In genomic region chr3:150612494-150612893, GRCh38 we compare ENCODE assay signal across 18 cellular contexts. TPM values are rescaled to one million over a fixed set of nuclear protein-coding genes. Genes with fewer than 3 reads are reported as not detected.
DNase-seq lines count a peak whose midpoint lies in the region; ATAC-seq, FAIRE-seq and TF ChIP-seq lines count a peak whose summit lies in the region.
"Had no signal": no experiment of that assay in that cellular context is flagged by ENCODE, and none has a peak within 500 bp of the region (broad histone marks: within the 10 kb centered on the region; RNA-seq: fewer than 3 reads in every experiment).

No MANE protein-coding gene starts in this region.

- SMC1A ChIA-PET in GM12878 (lab: Charles Lee; ENCODE audit: uncharacterized antibody, unreplicated experiment), result interaction anchor here (0.6 to 2.3 kb wide), 6 partner anchors 9 to 149 kb away, joined by 3 to 6 read pairs (median 3); partner anchors contain the start of gene SELENOT

- TF ChIP-seq CTCF in HL-60 (IDR thresholded peaks at IDR 0.05; ENCODE audit: insufficient read depth, low read length) (no peak), GM12878 (IDR thresholded peaks at IDR 0.05 in 2 of 3, conservative IDR thresholded peaks at IDR 0.05 in 1 of 3; ENCODE audit: control insufficient read depth in 2 of 3, extremely low read depth in 1 of 3, insufficient read depth in 1 of 3, low read depth in 3 of 3, low read length in 3 of 3) (no peak), left lung (IDR thresholded peaks at IDR 0.05) (no peak)

- H3K27ac ChIP-seq in CD4-positive, CD25-positive, alpha-beta regulatory T cell (ENCODE audit: insufficient read depth, low read length, poor library complexity, severe bottlenecking), result peak overlapping the region; percentile 23
- H3K27ac ChIP-seq in HL-60 (replicated peaks) (0 out of 2 replicates have a peak overlapping the region, but pooled peaks have one; percentile 3), GM12878 (ENCODE audit: control insufficient read depth, insufficient read depth) (no peak overlapping the region), left lung (no peak overlapping the region)
- H3K27ac ChIP-seq: GM23248 had no signal

- no peaks in the 10 kb centered on the region for H3K27me3 Mint-ChIP-seq in activated CD4-positive, alpha-beta memory T cell treated with anti-CD3 and anti-CD28 coated beads, Interleukin-2, amount 10 ng/mL, durations not matched to agents 7 days and 5 days
- H3K27me3 Mint-ChIP-seq in activated CD4-positive, alpha-beta memory T cell treated with anti-CD3 and anti-CD28 coated beads for 36 hours, result no peaks in the 10 kb centered on the region
- H3K27me3 Mint-ChIP-seq in CD4-positive, CD25-positive, alpha-beta regulatory T cell, result no peaks in the 10 kb centered on the region
- H3K27me3 Mint-ChIP-seq: B cell had no signal

- DNase-seq in activated CD4-positive, alpha-beta memory T cell treated with anti-CD3 and anti-CD28 coated beads, Interleukin-2, amount 10 ng/mL, durations not matched to agents 7 days and 5 days, result no peak
- no peak for DNase-seq in activated CD4-positive, alpha-beta memory T cell treated with anti-CD3 and anti-CD28 coated beads for 36 hours
- no peak for DNase-seq in CD4-positive, CD25-positive, alpha-beta regulatory T cell
- DNase-seq in HL-60 (ENCODE audit: low read depth in 1 of 2, low spot score in 1 of 2) (no peak), GM12878 (ENCODE audit: low read depth, low spot score) (no peak), left lung (no peak), cerebellar cortex (ENCODE audit: low spot score) (no peak)
- DNase-seq: Caco-2, GM23248, HCEC 1CT, KBM-7, NCI-H1105 treated with DMSO at 0.1 percent for 48 hours, NCI-H1694 treated with DMSO at 0.1 percent for 48 hours, NCI-H510A, NCI-H774, SHP77 treated with DMSO at 0.1 percent for 48 hours had no signal

- no peak for TF ChIP-seq EP300 in GM12878 (IDR thresholded peaks at IDR 0.05; ENCODE audit: borderline replicate concordance in 1 of 2, control insufficient read depth in 1 of 2, low read depth in 2 of 2, low read length in 2 of 2)

- intact Hi-C loops in activated CD4-positive, alpha-beta memory T cell treated with anti-CD3 and anti-CD28 coated beads for 36 hours (cut with micrococcal nuclease), result loop anchor here (5.0 kb wide), 1 partner anchor 70 kb away; no protein-coding TSS in a partner anchor
- intact Hi-C loops in GM12878 (cut with micrococcal nuclease; ENCODE audit: unreplicated experiment) (no loop called here), left lung (cut with DNase I) (no loop called here)

- POLR2A ChIA-PET in activated CD4-positive, alpha-beta memory T cell treated with anti-CD3 and anti-CD28 coated beads, Interleukin-2, amount 10 ng/mL, durations not matched to agents 7 days and 5 days (lab: Charles Lee), result interaction anchor here (0.9 to 3.2 kb wide), 4 partner anchors 9 to 202 kb away, joined by 3 to 37 read pairs (median 6); partner anchors contain the start of gene SELENOT
- POLR2A ChIA-PET in activated CD4-positive, alpha-beta memory T cell treated with anti-CD3 and anti-CD28 coated beads for 36 hours (lab: Charles Lee), result interaction anchor here (0.8 to 2.8 kb wide), 2 partner anchors 10 to 18 kb away, joined by 4 to 20 read pairs; partner anchors contain the start of gene SELENOT
- POLR2A ChIA-PET in GM12878 (lab: Charles Lee), result interaction anchor here (1.5 kb wide), 1 partner anchor 13 kb away, joined by 3 read pairs; no protein-coding TSS in a partner anchor

- H3K4me2 ChIP-seq in GM12878 (ENCODE audit: control insufficient read depth, insufficient read depth), result no peak overlapping the region

- H4K20me1 ChIP-seq in GM12878 (ENCODE audit: control insufficient read depth, insufficient read depth), result peaks cover 6% of the 10 kb centered on the region

- TF ChIP-seq POLR2A in GM12878 (IDR thresholded peaks at IDR 0.05; ENCODE audit: low read depth, low read length), result no peak

- CTCF ChIA-PET in activated CD4-positive, alpha-beta memory T cell treated with anti-CD3 and anti-CD28 coated beads, Interleukin-2, amount 10 ng/mL, durations not matched to agents 7 days and 5 days (lab: Charles Lee), result interaction anchor here (1.5 to 2.6 kb wide), 2 partner anchors 10 to 92 kb away, joined by 3 to 7 read pairs; partner anchors contain the start of genes ERICH6 and SELENOT
- CTCF ChIA-PET in activated CD4-positive, alpha-beta memory T cell treated with anti-CD3 and anti-CD28 coated beads for 36 hours (lab: Charles Lee), result interaction anchor here (0.9 kb wide), 1 partner anchor 68 kb away, joined by 3 read pairs; no protein-coding TSS in a partner anchor
- CTCF ChIA-PET in GM12878 (lab: Yijun Ruan, JAX), result interaction anchor here (1.0 to 1.3 kb wide), 3 partner anchors 14 to 252 kb away, joined by 3 read pairs; no protein-coding TSS in a partner anchor

- peaks cover 81% of the 10 kb centered on the region for H3K79me2 ChIP-seq in GM12878 (ENCODE audit: control insufficient read depth, insufficient read depth, low read length)

- H3K4me3 Mint-ChIP-seq in activated CD4-positive, alpha-beta memory T cell treated with anti-CD3 and anti-CD28 coated beads, Interleukin-2, amount 10 ng/mL, durations not matched to agents 7 days and 5 days, result no peak overlapping the region
- no peak overlapping the region for H3K4me3 Mint-ChIP-seq in activated CD4-positive, alpha-beta memory T cell treated with anti-CD3 and anti-CD28 coated beads for 36 hours
- peak overlapping the region in 2 of 4 donors; percentile 19 to 33 for H3K4me3 Mint-ChIP-seq in CD4-positive, CD25-positive, alpha-beta regulatory T cell
- H3K4me3 Mint-ChIP-seq: B cell had no signal

- H3K4me1 Mint-ChIP-seq in activated CD4-positive, alpha-beta memory T cell treated with anti-CD3 and anti-CD28 coated beads, Interleukin-2, amount 10 ng/mL, durations not matched to agents 7 days and 5 days, result peaks cover 63% of the 10 kb centered on the region
- peaks cover 71% of the 10 kb centered on the region for H3K4me1 Mint-ChIP-seq in activated CD4-positive, alpha-beta memory T cell treated with anti-CD3 and anti-CD28 coated beads for 36 hours (ENCODE audit: low read depth)
- peaks cover 56 to 73% (median 65%) of the 10 kb centered on the region in 4 donors for H3K4me1 Mint-ChIP-seq in CD4-positive, CD25-positive, alpha-beta regulatory T cell

- peaks cover 12% of the 10 kb centered on the region for H3K36me3 ChIP-seq in CD4-positive, CD25-positive, alpha-beta regulatory T cell (ENCODE audit: control insufficient read depth, insufficient read depth, low read length)
- H3K36me3 ChIP-seq in GM12878 (ENCODE audit: control insufficient read depth in 2 of 2, insufficient read depth in 2 of 2, low read length in 1 of 2), result peaks cover 6 to 7% of the 10 kb centered on the region in 2 experiments
- H3K36me3 ChIP-seq in left lung, result peaks cover 0 to 14% of the 10 kb centered on the region in 2 donors

- FAIRE-seq in GM12878 (lab: Jason Lieb, UNC), result no peak
- FAIRE-seq: G401.6 had no signal

- no peak for ATAC-seq in CD4-positive, CD25-positive, alpha-beta regulatory T cell (ENCODE audit: low read depth in 2 of 2)
- no peak for ATAC-seq in GM12878
- ATAC-seq in left lung, result no peak

- 50% methylated on average over 1 of the region's 1 CpG for WGBS in GM12878 (ENCODE audit: insufficient coverage, insufficient replicate concordance, low lambda C conversion rate, missing lambda C conversion rate)

- no peak for TF ChIP-seq RAD21 in GM12878 (IDR thresholded peaks at IDR 0.05; ENCODE audit: insufficient read depth, low read depth, low read length)

- in situ Hi-C loops in GM12878 (cut with MboI), result no loop called here

- peaks cover 44% of the 10 kb centered on the region for H3K4me1 ChIP-seq in CD4-positive, CD25-positive, alpha-beta regulatory T cell (ENCODE audit: control insufficient read depth, insufficient read depth, low read length, poor library complexity, severe bottlenecking)
- H3K4me1 ChIP-seq in GM12878 (ENCODE audit: control insufficient read depth, insufficient read depth, low read length) (peaks cover 15% of the 10 kb centered on the region), left lung (peaks cover 0 to 36% of the 10 kb centered on the region in 2 donors)

- H3K36me3 Mint-ChIP-seq in activated CD4-positive, alpha-beta memory T cell treated with anti-CD3 and anti-CD28 coated beads, Interleukin-2, amount 10 ng/mL, durations not matched to agents 7 days and 5 days (ENCODE audit: low read depth), result peaks cover 45% of the 10 kb centered on the region
- H3K36me3 Mint-ChIP-seq in activated CD4-positive, alpha-beta memory T cell treated with anti-CD3 and anti-CD28 coated beads for 36 hours, result peaks cover 30% of the 10 kb centered on the region
- peaks cover 30% of the 10 kb centered on the region for H3K36me3 Mint-ChIP-seq in CD4-positive, CD25-positive, alpha-beta regulatory T cell

- RAD21 ChIA-PET in GM12878 (lab: Charles Lee; ENCODE audit: unreplicated experiment), result interaction anchor here (0.7 to 1.6 kb wide), 3 partner anchors 9 to 372 kb away, joined by 3 read pairs; partner anchors contain the start of gene SELENOT

- no peaks in the 10 kb centered on the region for H3K27me3 ChIP-seq in CD4-positive, CD25-positive, alpha-beta regulatory T cell (ENCODE audit: control insufficient read depth, insufficient read depth, low read length)
- H3K27me3 ChIP-seq in HL-60 (ENCODE audit: insufficient read depth, poor library complexity, severe bottlenecking) (no peaks in the 10 kb centered on the region), GM12878 (replicated peaks in 1 of 2; ENCODE audit: control insufficient read depth in 2 of 2, insufficient read depth in 2 of 2, low read length in 1 of 2) (no peaks in the 10 kb centered on the region), left lung (no peaks in the 10 kb centered on the region)

- no peak overlapping the region for H3K9ac ChIP-seq in GM12878 (ENCODE audit: control insufficient read depth, insufficient read depth, low read length)
- H3K9ac ChIP-seq: GM23248 had no signal

- no TSS peak for BruUV-seq in GM12878 (replicated peaks; lab: Mats Ljungman, UMichigan)

- peak overlapping the region; percentile 28 for H3K4me3 ChIP-seq in CD4-positive, CD25-positive, alpha-beta regulatory T cell (ENCODE audit: low read depth, low read length)
- no peak overlapping the region for H3K4me3 ChIP-seq in HL-60 (replicated peaks; ENCODE audit: insufficient read depth, low read length)
- no peak overlapping the region for H3K4me3 ChIP-seq in GM12878
- no peak overlapping the region for H3K4me3 ChIP-seq in left lung
- H3K4me3 ChIP-seq: GM23248 had no signal

- H3K9me3 ChIP-seq in CD4-positive, CD25-positive, alpha-beta regulatory T cell (ENCODE audit: control insufficient read depth in 2 of 2, low read length in 2 of 2), result no peaks in the 10 kb centered on the region
- H3K9me3 ChIP-seq in GM12878 (replicated peaks; ENCODE audit: control insufficient read depth, insufficient read depth, low read length), result peaks cover 2% of the 10 kb centered on the region; the same call in 2 of the 3 replicates
- no peaks in the 10 kb centered on the region for H3K9me3 ChIP-seq in left lung

- peaks cover 4% of the 10 kb centered on the region for H3K9me3 Mint-ChIP-seq in activated CD4-positive, alpha-beta memory T cell treated with anti-CD3 and anti-CD28 coated beads, Interleukin-2, amount 10 ng/mL, durations not matched to agents 7 days and 5 days
- peaks cover 2% of the 10 kb centered on the region for H3K9me3 Mint-ChIP-seq in activated CD4-positive, alpha-beta memory T cell treated with anti-CD3 and anti-CD28 coated beads for 36 hours
- H3K9me3 Mint-ChIP-seq in CD4-positive, CD25-positive, alpha-beta regulatory T cell, result peaks cover 0 to 2% (median 0%) of the 10 kb centered on the region in 7 donors

- peak overlapping the region; percentile 49 for H3K27ac Mint-ChIP-seq in activated CD4-positive, alpha-beta memory T cell treated with anti-CD3 and anti-CD28 coated beads, Interleukin-2, amount 10 ng/mL, durations not matched to agents 7 days and 5 days
- H3K27ac Mint-ChIP-seq in activated CD4-positive, alpha-beta memory T cell treated with anti-CD3 and anti-CD28 coated beads for 36 hours, result no peak overlapping the region
- H3K27ac Mint-ChIP-seq in CD4-positive, CD25-positive, alpha-beta regulatory T cell, result peak overlapping the region in 1 of 3 donors; percentile 59
- H3K27ac Mint-ChIP-seq: B cell had no signal

- H2AFZ ChIP-seq in GM12878 (ENCODE audit: control insufficient read depth, low read depth, low read length), result no peak overlapping the region
- H2AFZ ChIP-seq: GM23248 had no signal

RNA-seq across cellular contexts. Expression of gene SELENOT, which starts 9.4 kb away (rescaled TPM):
- 100 to 1,000 TPM; 124 to 130 TPM for total RNA-seq in activated CD4-positive, alpha-beta memory T cell treated with anti-CD3 and anti-CD28 coated beads, Interleukin-2, amount 10 ng/mL, durations not matched to agents 7 days and 5 days
- total RNA-seq in activated CD4-positive, alpha-beta memory T cell treated with anti-CD3 and anti-CD28 coated beads for 36 hours, result 100 to 1,000 TPM; 105 to 111 TPM
- total RNA-seq in CD4-positive, CD25-positive, alpha-beta regulatory T cell, result 102 TPM
- 100 to 1,000 TPM; 301 to 418 (median 321) TPM for polyA plus RNA-seq in CD4-positive, CD25-positive, alpha-beta regulatory T cell
- total RNA-seq in GM12878 (2013; cell fraction: nucleolus; rRNA removed), result 80.1 and 88.1 TPM in 2 replicates
- total RNA-seq in GM12878 (2014; rRNA removed), result 234 and 236 TPM in 2 replicates
- total RNA-seq in GM12878 (2014; rRNA removed; fragmentation: Illumina TruSeq; extraction: Trizol), result 87.7 and 89.4 TPM in 2 replicates
- 111 and 113 TPM in 2 replicates for total RNA-seq in GM12878 (2021)
- 62.6 TPM for polyA plus RNA-seq in GM12878 (2011; ENCODE audit: low read depth)
- polyA plus RNA-seq in GM12878 (2011; rRNA removed), result 722 and 768 TPM in 2 replicates
- 492 and 659 TPM in 2 replicates for polyA plus RNA-seq in GM12878 (2011; cell fraction: cytosol; rRNA removed)
- 155 and 277 TPM in 2 replicates for polyA plus RNA-seq in GM12878 (2011; cell fraction: nucleus; rRNA removed)
- 82.2 and 102 TPM in 2 replicates for polyA plus RNA-seq in GM12878 (2012)
- polyA plus RNA-seq in GM12878 (2014; fragmentation: Illumina TruSeq; extraction: Trizol), result 221 and 236 TPM in 2 replicates
- polyA plus RNA-seq in GM12878 (2014; fragmentation: Nextera tagmentation; extraction: Ambion mirVana), result 100 to 1,000 TPM; 323 to 593 TPM
- polyA plus RNA-seq in GM12878 (2014; rRNA removed), result 149 and 160 TPM in 2 replicates
- polyA plus RNA-seq in GM12878 (2016; fragmentation: Nextera tagmentation; extraction: Ambion mirVana), result 100 to 1,000 TPM; 285 to 289 TPM
- polyA minus RNA-seq in GM12878 (2011; rRNA and poly(A)+ RNA removed), result 644 and 784 TPM in 2 replicates
- polyA minus RNA-seq in GM12878 (2011; cell fraction: cytosol; rRNA and poly(A)+ RNA removed), result 90.9 and 99.9 TPM in 2 replicates
- 73.4 and 77.1 TPM in 2 replicates for polyA minus RNA-seq in GM12878 (2011; cell fraction: nucleus; rRNA and poly(A)+ RNA removed)
- 100 to 1,000 TPM; 115 to 163 TPM for total RNA-seq in left lung

Comparison
In these comparisons a context has a peak if more than half of its experiments do, and no peak if none do; other contexts are left out.
1. H3K27ac ChIP-seq: peak in CD4-positive, CD25-positive, alpha-beta regulatory T cell (single experiment) and HL-60 (single experiment); none in GM12878 (single experiment) and left lung (0 of 2).